11 cellular contexts compared by ENCODE assay signal in the genomic region with DNA sequence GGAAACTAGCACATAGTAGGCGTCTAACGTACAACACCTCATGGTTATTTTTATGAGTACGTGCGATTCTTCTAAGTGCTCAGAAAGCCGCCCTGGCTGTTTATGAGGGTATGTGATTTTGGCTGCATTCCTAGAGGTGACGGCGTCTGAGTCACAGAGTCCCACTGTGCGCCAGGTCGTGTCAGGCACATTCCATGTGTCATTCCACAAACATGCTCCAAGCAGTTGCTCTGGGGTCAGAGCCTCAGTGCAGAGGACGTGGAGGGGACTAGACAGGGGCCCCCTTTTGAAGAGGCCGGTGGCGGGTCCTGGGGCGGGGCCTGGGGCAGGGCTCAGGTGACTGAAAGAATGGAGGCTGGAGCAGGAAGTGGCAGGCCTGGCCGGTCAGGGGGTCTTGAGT. TPM values are rescaled to one million over a fixed set of nuclear protein-coding genes. Genes with fewer than 3 reads are reported as not detected.
DNase-seq lines count a peak whose midpoint lies in the region; ATAC-seq and TF ChIP-seq lines count a peak whose summit lies in the region.
"Had no signal": no experiment of that assay in that cellular context is flagged by ENCODE, and none has a peak within 500 bp of the region (broad histone marks: within the 10 kb centered on the region; RNA-seq: fewer than 3 reads in every experiment).

No MANE protein-coding gene starts in this region.

- peak overlapping the region; percentile 85 for H3K27ac Mint-ChIP-seq in Calu3 (ENCODE audit: unreplicated experiment)
- peak overlapping the region; percentile 79 for H3K27ac Mint-ChIP-seq in osteocyte (ENCODE audit: unreplicated experiment)

- H3K79me2 ChIP-seq in PC-9 (ENCODE audit: low read depth), result 0 out of 2 replicates have a peak, but pooled peaks cover 5% of the 10 kb centered on the region

- H3K9me2 ChIP-seq in PC-9 (ENCODE audit: insufficient read depth), result no peaks in the 10 kb centered on the region

- CTCF ChIA-PET in Calu3 (lab: Charles Lee) (no interaction called here), PC-9 (lab: Charles Lee) (no interaction called here)

- H3K4me2 ChIP-seq in PC-9, result peak overlapping the region; percentile 43; the same call in 1 of the 2 replicates

- peak overlapping the region; percentile 43 for H3K4me3 Mint-ChIP-seq in Calu3 (ENCODE audit: low read depth, unreplicated experiment)
- no peak overlapping the region for H3K4me3 Mint-ChIP-seq in osteocyte (ENCODE audit: unreplicated experiment)
- H3K4me3 Mint-ChIP-seq: IgD-negative memory B cell had no signal

- peak overlapping the region; percentile 13; the same call in 1 of the 2 replicates for H3K27ac ChIP-seq in PC-9

- peaks cover 16% of the 10 kb centered on the region; the same call in 1 of the 2 replicates for H3F3A ChIP-seq in PC-9 (ENCODE audit: insufficient read depth, low read depth)

- H3K9me3 ChIP-seq in PC-9 (ENCODE audit: insufficient read depth, low read depth), result no peaks in the 10 kb centered on the region

- H3K36me3 Mint-ChIP-seq in Calu3 (ENCODE audit: insufficient read depth, unreplicated experiment), result peaks cover 28% of the 10 kb centered on the region
- peaks cover 37% of the 10 kb centered on the region for H3K36me3 Mint-ChIP-seq in osteocyte (ENCODE audit: unreplicated experiment)
- H3K36me3 Mint-ChIP-seq: IgD-negative memory B cell had no signal

- no TSS peak for BruUV-seq in Calu3 (replicated peaks; lab: Mats Ljungman, UMichigan)
- no TSS peak for BruUV-seq in PC-9 (replicated peaks; lab: Mats Ljungman, UMichigan)

- H3K9me3 Mint-ChIP-seq in Calu3 (ENCODE audit: low read depth, unreplicated experiment) (no peaks in the 10 kb centered on the region), osteocyte (ENCODE audit: unreplicated experiment) (no peaks in the 10 kb centered on the region)
- H3K9me3 Mint-ChIP-seq: IgD-negative memory B cell had no signal

- no peak for ATAC-seq in HG03095 (IDR thresholded peaks at IDR 0.05; ENCODE audit: unreplicated experiment)

- DNase-seq in Calu3, result peak; percentile 82
- peak; percentile 92 to 96 for DNase-seq in PC-9
- DNase-seq in epithelial cell of proximal tubule (ENCODE audit: low read depth), result peak; percentile 88
- no peak for DNase-seq in osteocyte (ENCODE audit: extremely low spot score, unreplicated experiment)
- no peak for DNase-seq in activated gamma-delta T cell treated with Interleukin-2 at 50 U/mL for 16 hours
- DNase-seq in germinal center (ENCODE audit: low spot score), result no peak
- no peak for DNase-seq in foreskin melanocyte
- DNase-seq: DND-41; NK-92 treated with Interleukin-12 subunit alpha and Interleukin-12 subunit beta, amount 100 ng/mL, for 24 hours had no signal

- intact Hi-C loops in Calu3 (cut with micrococcal nuclease; ENCODE audit: unreplicated experiment) (no loop called here), PC-9 (cut with micrococcal nuclease; ENCODE audit: unreplicated experiment) (loop anchor here (1.0 to 5.0 kb wide), 5 partner anchors 12 to 377 kb away; a partner anchor contains a TSS)

- H3K4me1 ChIP-seq in PC-9 (replicated peaks; ENCODE audit: insufficient read depth), result peaks cover 37% of the 10 kb centered on the region

- H3K4me3 ChIP-seq in PC-9, result no peak overlapping the region
- no peak overlapping the region for H3K4me3 ChIP-seq in epithelial cell of proximal tubule (ENCODE audit: low read depth, low read length)

- no peaks in the 10 kb centered on the region for H4K20me1 ChIP-seq in PC-9 (ENCODE audit: insufficient read depth)

- TF ChIP-seq CTCF in Calu3 (IDR thresholded peaks at IDR 0.05; ENCODE audit: unreplicated experiment) (no peak), PC-9 (conservative IDR thresholded peaks at IDR 0.05) (no peak), epithelial cell of proximal tubule (conservative IDR thresholded peaks at IDR 0.05; ENCODE audit: low read depth, low read length) (no peak), osteocyte (IDR thresholded peaks at IDR 0.05) (no peak)

- H3K27me3 Mint-ChIP-seq in Calu3 (ENCODE audit: unreplicated experiment) (no peaks in the 10 kb centered on the region), osteocyte (ENCODE audit: unreplicated experiment) (no peaks in the 10 kb centered on the region)
- H3K27me3 Mint-ChIP-seq: IgD-negative memory B cell had no signal

- H3K4me1 Mint-ChIP-seq in Calu3 (ENCODE audit: low read depth, unreplicated experiment) (peaks cover 23% of the 10 kb centered on the region), osteocyte (ENCODE audit: unreplicated experiment) (peaks cover 45% of the 10 kb centered on the region)

- no peaks in the 10 kb centered on the region for H3K36me3 ChIP-seq in PC-9 (ENCODE audit: low read depth)

- H3K27me3 ChIP-seq in PC-9 (ENCODE audit: insufficient read depth, low read depth), result no peaks in the 10 kb centered on the region

- H2AFZ ChIP-seq in PC-9, result no peak overlapping the region

- POLR2A ChIA-PET in PC-9 (lab: Charles Lee; ENCODE audit: unreplicated experiment), result interaction anchor here (0.7 kb wide), 1 partner anchor 12 kb away, joined by 5 read pairs; no protein-coding TSS in a partner anchor

RNA-seq across cellular contexts. Expression of a gene that starts 51.9 kb away (rescaled TPM):
- total RNA-seq in Calu3 (2022) (42.2 and 43.0 TPM in 2 replicates), PC-9 (2021) (48.1 and 57.9 TPM in 2 replicates), epithelial cell of proximal tubule (23.5 and 38.0 TPM in 2 replicates), osteocyte (111 and 115 TPM in 2 replicates)

Comparison
In these comparisons a context has a peak if more than half of its experiments do, and no peak if none do; other contexts are left out.
1. DNase-seq: peak in Calu3 (single experiment), PC-9 (2 of 2) and epithelial cell of proximal tubule (single experiment); none in osteocyte (single experiment), activated gamma-delta T cell treated with Interleukin-2 at 50 U/mL for 16 hours (single experiment), germinal center (single experiment) and foreskin melanocyte (single experiment).